24 cellular contexts compared by ENCODE assay signal in genomic region chr18:22340340-22340739, GRCh38.
DNase-seq lines count a peak whose midpoint lies in the region; ATAC-seq and TF ChIP-seq lines count a peak whose summit lies in the region.
"Had no signal": no experiment of that assay in that cellular context is flagged by ENCODE, and none has a peak within 500 bp of the region (broad histone marks: within the 10 kb centered on the region; RNA-seq: fewer than 3 reads in every experiment).

No MANE protein-coding gene starts in this region.

- 77% methylated on average over 3 of the region's 3 CpGs for WGBS in right cardiac atrium
- 58% methylated on average over 3 of the region's 3 CpGs for WGBS in hepatocyte (ENCODE audit: low lambda C conversion rate, missing lambda C conversion rate)

- H3K27ac Mint-ChIP-seq in stimulated activated effector memory CD8-positive, alpha-beta T cell treated with anti-CD3 and anti-CD28 coated beads, Interleukin-12 subunit alpha, Interleukin-12 subunit beta, amount 100 ng/mL, for 72 hours = peak overlapping the region; percentile 86
- H3K27ac Mint-ChIP-seq: B cell had no signal

- H3K4me3 ChIP-seq in right cardiac atrium (ENCODE audit: low read length) = no peak overlapping the region
- no peak overlapping the region for H3K4me3 ChIP-seq in hepatocyte
- H3K4me3 ChIP-seq: SJCRH30 had no signal

- H3K27ac ChIP-seq in right cardiac atrium (ENCODE audit: low read length) = peak overlapping the region; percentile 65
- H3K27ac ChIP-seq in hepatocyte = no peak overlapping the region
- H3K27ac ChIP-seq: C4-2B, SJCRH30 had no signal

- H3K4me1 Mint-ChIP-seq in stimulated activated effector memory CD8-positive, alpha-beta T cell treated with anti-CD3 and anti-CD28 coated beads, Interleukin-12 subunit alpha, Interleukin-12 subunit beta, amount 100 ng/mL, for 72 hours = peaks cover 68% of the 10 kb centered on the region
- H3K4me1 Mint-ChIP-seq: B cell had no signal

- H3K36me3 Mint-ChIP-seq in stimulated activated effector memory CD8-positive, alpha-beta T cell treated with anti-CD3 and anti-CD28 coated beads, Interleukin-12 subunit alpha, Interleukin-12 subunit beta, amount 100 ng/mL, for 72 hours = no peaks in the 10 kb centered on the region

- intact Hi-C loops in right cardiac atrium (cut with DNase I) = loop anchor here in 1 of 4 donors (10.0 kb wide), 2 partner anchors 124 to 126 kb away; no protein-coding TSS in a partner anchor
- intact Hi-C loops in left cardiac atrium (cut with DNase I) = no loop called here
- intact Hi-C loops in sciatic nerve (cut with DNase I) = no loop called here

- no peaks in the 10 kb centered on the region for H3K9me2 ChIP-seq in hepatocyte (replicated peaks; ENCODE audit: insufficient read depth)

- H4K20me1 ChIP-seq in hepatocyte (ENCODE audit: insufficient read depth, poor library complexity, severe bottlenecking) = no peaks in the 10 kb centered on the region

- H3K4me2 ChIP-seq in hepatocyte = peak overlapping the region; percentile 41

- no peak for ATAC-seq in right cardiac atrium
- ATAC-seq in left cardiac atrium = no peak
- no peak for ATAC-seq in stimulated activated effector memory CD8-positive, alpha-beta T cell treated with anti-CD3 and anti-CD28 coated beads, Interleukin-12 subunit alpha, Interleukin-12 subunit beta, amount 100 ng/mL, for 72 hours
- no peak for ATAC-seq in sciatic nerve
- ATAC-seq: PC-3, SK-N-SH treated with all-trans-retinoic acid at 6 μM for 48 hours had no signal

- DNase-seq in right cardiac atrium = no peak
- no peak for DNase-seq in left cardiac atrium
- peak; percentile 80 to 93 for DNase-seq in NCI-H524 (lab: John Stamatoyannopoulos, UW)
- DNase-seq in hepatocyte (ENCODE audit: low spot score) = peak; percentile 37
- no peak for DNase-seq in stimulated activated effector memory CD8-positive, alpha-beta T cell treated with anti-CD3 and anti-CD28 coated beads, Interleukin-12 subunit alpha, Interleukin-12 subunit beta, amount 100 ng/mL, for 72 hours (ENCODE audit: low spot score in 2 of 2)
- DNase-seq in NCI-H748 treated with DMSO at 0.1 percent for 48 hours (lab: John Stamatoyannopoulos, UW) = no peak
- DNase-seq in sciatic nerve (ENCODE audit: low spot score) = no peak
- DNase-seq: Calu3; DMS79 treated with DMSO at 0.1 percent for 48 hours; GF-D8; Karpas-422; NCI-H1092; NCI-H1417 treated with DMSO at 0.1 percent for 48 hours; NCI-H1694 treated with DMSO at 0.1 percent for 48 hours; NCI-H2081; NCI-H345; NCI-H510A treated with DMSO at 0.1 percent for 48 hours; NCI-H82; NK-92 treated with Interleukin-12 subunit alpha and Interleukin-12 subunit beta, amount 100 ng/mL, for 24 hours; PC-3; SJCRH30 had no signal

- no peaks in the 10 kb centered on the region for H3K79me2 ChIP-seq in hepatocyte

- H3K4me1 ChIP-seq in right cardiac atrium (ENCODE audit: control insufficient read depth, insufficient read depth, low read length) = peaks cover 16% of the 10 kb centered on the region
- peaks cover 21% of the 10 kb centered on the region for H3K4me1 ChIP-seq in hepatocyte (ENCODE audit: insufficient read depth)
- H3K4me1 ChIP-seq: SJCRH30 had no signal

- H3K36me3 ChIP-seq in hepatocyte (replicated peaks; ENCODE audit: insufficient read depth, low read depth) = no peaks in the 10 kb centered on the region
- H3K36me3 ChIP-seq: SJCRH30 had no signal

- H2AFZ ChIP-seq in hepatocyte = no peak overlapping the region

- TF ChIP-seq CTCF in hepatocyte (IDR thresholded peaks at IDR 0.05; ENCODE audit: poor library complexity) = no peak

- H3K9me3 Mint-ChIP-seq in stimulated activated effector memory CD8-positive, alpha-beta T cell treated with anti-CD3 and anti-CD28 coated beads, Interleukin-12 subunit alpha, Interleukin-12 subunit beta, amount 100 ng/mL, for 72 hours = no peaks in the 10 kb centered on the region

- H3K27me3 ChIP-seq in right cardiac atrium (ENCODE audit: control insufficient read depth, insufficient read depth) (no peaks in the 10 kb centered on the region), hepatocyte (no peaks in the 10 kb centered on the region)
- H3K27me3 ChIP-seq: SJCRH30 had no signal

- H3K4me3 Mint-ChIP-seq in stimulated activated effector memory CD8-positive, alpha-beta T cell treated with anti-CD3 and anti-CD28 coated beads, Interleukin-12 subunit alpha, Interleukin-12 subunit beta, amount 100 ng/mL, for 72 hours = no peak overlapping the region
- H3K4me3 Mint-ChIP-seq: B cell had no signal

- H3K9me3 ChIP-seq in right cardiac atrium (ENCODE audit: control insufficient read depth, low read length) = no peaks in the 10 kb centered on the region
- no peaks in the 10 kb centered on the region for H3K9me3 ChIP-seq in hepatocyte (ENCODE audit: low read depth)
- H3K9me3 ChIP-seq: SJCRH30 had no signal

Comparison
In these comparisons a context has a peak if more than half of its experiments do, and no peak if none do; other contexts are left out.
1. DNase-seq: peak in NCI-H524 (2 of 2) and hepatocyte (single experiment); none in right cardiac atrium (0 of 3), left cardiac atrium (single experiment), stimulated activated effector memory CD8-positive, alpha-beta T cell treated with anti-CD3 and anti-CD28 coated beads, Interleukin-12 subunit alpha, Interleukin-12 subunit beta, amount 100 ng/mL, for 72 hours (0 of 2), NCI-H748 treated with DMSO at 0.1 percent for 48 hours (single experiment) and sciatic nerve (single experiment).